ENCODE assay signal across 26 cellular contexts in the genomic region with DNA sequence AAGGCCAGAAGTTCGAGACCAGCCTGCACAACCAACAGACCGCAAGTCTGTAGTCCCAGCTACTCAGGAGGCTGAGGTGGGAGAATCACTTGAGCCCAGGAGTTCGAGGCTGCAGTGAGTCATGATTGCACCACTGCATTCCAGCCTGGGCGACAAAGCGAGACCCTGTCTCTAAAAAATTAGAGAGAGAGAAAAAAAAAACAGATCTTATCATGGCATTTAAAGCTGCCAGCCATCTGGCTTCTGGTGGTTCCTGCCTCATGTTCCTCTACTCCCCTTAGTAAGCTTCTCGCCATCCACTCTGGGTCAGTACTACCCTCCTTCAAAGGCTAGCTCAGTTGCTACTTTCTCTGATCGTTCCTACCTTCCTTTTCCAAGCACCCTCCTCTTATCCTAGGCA. TPM values are rescaled to one million over a fixed set of nuclear protein-coding genes. Genes with fewer than 3 reads are reported as not detected.
A peak's percentile ranks its signal among the peaks of the same experiment; 100 is the strongest.
DNase-seq lines count a peak whose midpoint lies in the region; ATAC-seq and TF ChIP-seq lines count a peak whose summit lies in the region.
"Had no signal": no experiment of that assay in that cellular context is flagged by ENCODE, and none has a peak within 500 bp of the region (broad histone marks: within the 10 kb centered on the region; RNA-seq: fewer than 3 reads in every experiment).

No MANE protein-coding gene starts in this region.

- H4K8ac ChIP-seq in IMR-90 (ENCODE audit: low read depth in 2 of 2, low read length in 2 of 2) = no peak overlapping the region

- dilution Hi-C loops in IMR-90 (cut with HindIII; ENCODE audit: low sequenced_read_pairs, unreplicated experiment) = no loop called here

- ATAC-seq in IMR-90 (ENCODE audit: low read depth) (no peak), GM21447 (IDR thresholded peaks at IDR 0.05; ENCODE audit: unreplicated experiment) (no peak), GM21737 (IDR thresholded peaks at IDR 0.05; ENCODE audit: unreplicated experiment) (no peak)
- ATAC-seq in stimulated activated effector memory CD8-positive, alpha-beta T cell treated with anti-CD3 and anti-CD28 coated beads, Interleukin-12 subunit alpha, Interleukin-12 subunit beta, amount 100 ng/mL, for 72 hours = no peak
- ATAC-seq: CD8-positive, alpha-beta T cell; T-cell had no signal

- no TSS peak for BruUV-seq in IMR-90 (replicated peaks; lab: Mats Ljungman, UMichigan)

- intact Hi-C loops in IMR-90 (cut with micrococcal nuclease) = no loop called here

- peak overlapping the region; percentile 27 for H3K27ac Mint-ChIP-seq in stimulated activated effector memory CD8-positive, alpha-beta T cell treated with anti-CD3 and anti-CD28 coated beads, Interleukin-12 subunit alpha, Interleukin-12 subunit beta, amount 100 ng/mL, for 72 hours
- H3K27ac Mint-ChIP-seq: CD8-positive, alpha-beta T cell; HFFc6; IgD-negative memory B cell; T-cell had no signal

- no peak overlapping the region for H3K4me3 ChIP-seq in IMR-90 (ENCODE audit: insufficient read depth, low read depth, low read length)
- H3K4me3 ChIP-seq: HAP-1, SJSA1 had no signal

- no peak overlapping the region for H3K14ac ChIP-seq in IMR-90 (replicated peaks; ENCODE audit: low read depth, low read length)

- no peak overlapping the region for H3K56ac ChIP-seq in IMR-90 (ENCODE audit: extremely low read depth, insufficient read depth, low read length)

- H3K36me3 ChIP-seq in IMR-90 (ENCODE audit: control insufficient read depth, insufficient read depth, low read length) = peaks cover 50% of the 10 kb centered on the region
- H3K36me3 ChIP-seq: SJSA1 had no signal

- H3K9ac ChIP-seq in IMR-90 (ENCODE audit: low read depth, low read length) = no peak overlapping the region
- H3K9ac ChIP-seq: KMS-11 had no signal

- 0 out of 2 replicates have a peak overlapping the region, but pooled peaks have one; percentile 7 for H3K23ac ChIP-seq in IMR-90 (ENCODE audit: low read depth, low read length)

- H3K27ac ChIP-seq in IMR-90 (ENCODE audit: insufficient read depth, low read length) = no peak overlapping the region
- H3K27ac ChIP-seq: KMS-11, SJSA1 had no signal

- no peak overlapping the region for H2BK5ac ChIP-seq in IMR-90 (ENCODE audit: low read depth, low read length, poor library complexity, severe bottlenecking)

- H3K36me3 Mint-ChIP-seq in stimulated activated effector memory CD8-positive, alpha-beta T cell treated with anti-CD3 and anti-CD28 coated beads, Interleukin-12 subunit alpha, Interleukin-12 subunit beta, amount 100 ng/mL, for 72 hours = peaks cover 97% of the 10 kb centered on the region

- TF ChIP-seq CTCF in IMR-90 (conservative IDR thresholded peaks at IDR 0.05; ENCODE audit: low read depth, low read length) = no peak

- H3K4me1 ChIP-seq in IMR-90 (ENCODE audit: control insufficient read depth, insufficient read depth, low read length) = peaks cover 2% of the 10 kb centered on the region; the same call in 1 of the 2 replicates
- H3K4me1 ChIP-seq: Caco-2, HAP-1, SJSA1 had no signal

- H2BK20ac ChIP-seq in IMR-90 (ENCODE audit: low read depth, low read length) = no peak overlapping the region

- H2AK9ac ChIP-seq in IMR-90 (replicated peaks; ENCODE audit: low read depth, low read length, poor library complexity) = no peak overlapping the region

- H3K9me3 Mint-ChIP-seq in stimulated activated effector memory CD8-positive, alpha-beta T cell treated with anti-CD3 and anti-CD28 coated beads, Interleukin-12 subunit alpha, Interleukin-12 subunit beta, amount 100 ng/mL, for 72 hours = no peaks in the 10 kb centered on the region
- H3K9me3 Mint-ChIP-seq: CD8-positive, alpha-beta T cell; HFFc6; IgD-negative memory B cell; T-cell had no signal

- H3K4me3 Mint-ChIP-seq in stimulated activated effector memory CD8-positive, alpha-beta T cell treated with anti-CD3 and anti-CD28 coated beads, Interleukin-12 subunit alpha, Interleukin-12 subunit beta, amount 100 ng/mL, for 72 hours = no peak overlapping the region
- H3K4me3 Mint-ChIP-seq: CD8-positive, alpha-beta T cell; HFFc6; IgD-negative memory B cell; T-cell had no signal

- no peaks in the 10 kb centered on the region for H3K9me3 ChIP-seq in IMR-90 (ENCODE audit: control insufficient read depth, insufficient read depth, low read length)
- H3K9me3 ChIP-seq: Caco-2, HAP-1, SJSA1 had no signal

- no peak for TF ChIP-seq POLR2A in IMR-90 (IDR thresholded peaks at IDR 0.05; ENCODE audit: low read depth, low read length)

- H4K20me1 ChIP-seq in IMR-90 (ENCODE audit: insufficient read depth, low read length) = 0 out of 2 replicates have a peak, but pooled peaks cover 3% of the 10 kb centered on the region

- H2AFZ ChIP-seq in IMR-90 (replicated peaks; ENCODE audit: low read length, poor library complexity) = no peak overlapping the region

- CTCF ChIA-PET in IMR-90 (lab: Yijun Ruan, JAX) = interaction anchor here (0.7 to 1.6 kb wide), 2 partner anchors 15 to 199 kb away, joined by 3 to 5 read pairs; no protein-coding TSS in a partner anchor

- no peak overlapping the region for H2BK15ac ChIP-seq in IMR-90 (ENCODE audit: low read depth, low read length)

- 94% methylated on average over 3 of the region's 7 CpGs; no CpG with 5 or more reads in 1 of the 2 experiments for WGBS in IMR-90 (ENCODE audit: extremely low coverage in 2 of 2, insufficient read length in 1 of 2), 2 experiments

- no peak overlapping the region for H2BK120ac ChIP-seq in IMR-90 (ENCODE audit: low read depth, low read length)

- in situ Hi-C loops in IMR-90 (cut with MboI; ENCODE audit: low sequenced_read_pairs) = no loop called here

- H4K91ac ChIP-seq in IMR-90 (ENCODE audit: insufficient read depth, low read depth, low read length) = no peak overlapping the region

- H3K18ac ChIP-seq in IMR-90 (ENCODE audit: low read depth, low read length) = no peak overlapping the region

- no peak overlapping the region for H4K5ac ChIP-seq in IMR-90 (ENCODE audit: low read depth, low read length)

- H3K79me1 ChIP-seq in IMR-90 (ENCODE audit: low read depth in 1 of 2, low read length in 2 of 2) = no peaks in the 10 kb centered on the region

- peak; percentile 31 for DNase-seq in EL
- no peak for DNase-seq in IMR-90
- DNase-seq in islet precursor cell = peak; percentile 53
- no peak for DNase-seq in stimulated activated effector memory CD8-positive, alpha-beta T cell treated with anti-CD3 and anti-CD28 coated beads, Interleukin-12 subunit alpha, Interleukin-12 subunit beta, amount 100 ng/mL, for 72 hours (ENCODE audit: low spot score in 2 of 2)
- no peak for DNase-seq in NCI-H526 treated with DMSO at 0.1 percent for 48 hours (lab: John Stamatoyannopoulos, UW)
- DNase-seq: C1 segment of cervical spinal cord; Caco-2; CD8-positive, alpha-beta T cell; GOT3; HFFc6; NCI-H1048; NCI-H1417; NCI-H187; NCI-H2081 treated with DMSO at 0.1 percent for 48 hours; NCI-H446; NCI-H524 treated with DMSO at 0.1 percent for 48 hours; Right ventricle myocardium superior; RPMI8226; T-cell had no signal

- H3K4me1 Mint-ChIP-seq in stimulated activated effector memory CD8-positive, alpha-beta T cell treated with anti-CD3 and anti-CD28 coated beads, Interleukin-12 subunit alpha, Interleukin-12 subunit beta, amount 100 ng/mL, for 72 hours = peaks cover 28% of the 10 kb centered on the region
- H3K4me1 Mint-ChIP-seq: IgD-negative memory B cell had no signal

- no peaks in the 10 kb centered on the region for H3K9me1 ChIP-seq in IMR-90 (ENCODE audit: insufficient read depth, low read length)

- H3K4ac ChIP-seq in IMR-90 (ENCODE audit: low read depth, low read length) = no peak overlapping the region

- no peak overlapping the region for H2AK5ac ChIP-seq in IMR-90 (ENCODE audit: low read depth, low read length)

- H3K27me3 ChIP-seq in IMR-90 (ENCODE audit: control insufficient read depth, insufficient read depth, low read length) = no peaks in the 10 kb centered on the region
- H3K27me3 ChIP-seq: SJSA1 had no signal

- POLR2A ChIA-PET in IMR-90 (lab: Charles Lee; ENCODE audit: unreplicated experiment) = interaction anchor here (0.6 kb wide), 1 partner anchor 20 kb away, joined by 6 read pairs; no protein-coding TSS in a partner anchor

- no peak overlapping the region for H3K4me2 ChIP-seq in IMR-90 (ENCODE audit: low read depth, low read length)
- H3K4me2 ChIP-seq: KMS-11 had no signal

- TF ChIP-seq RAD21 in IMR-90 (IDR thresholded peaks at IDR 0.05; ENCODE audit: low read length) = no peak

TF ChIP-seq in IMR-90, 13 proteins besides CTCF, POLR2A, EP300 and RAD21 (continues in another document):
- TF ChIP-seq CHD1 (IDR thresholded peaks at IDR 0.05; ENCODE audit: low read depth, low read length) (no peak), BHLHE40 (IDR thresholded peaks at IDR 0.05; ENCODE audit: low read depth, low read length) (no peak), USF2 (IDR thresholded peaks at IDR 0.05; ENCODE audit: low read depth, low read length) (no peak)

RNA-seq across cellular contexts. Expression of gene CLSTN3, which starts 16.1 kb away (rescaled TPM):
- 4.1 and 5.3 TPM in 2 replicates for total RNA-seq in IMR-90 (2012; rRNA removed)
- polyA plus RNA-seq in IMR-90 (2012; rRNA removed) = 14.5 and 16.4 TPM in 2 replicates
- polyA plus RNA-seq in IMR-90 (2012; cell fraction: cytosol; rRNA removed) = 18.2 and 22.0 TPM in 2 replicates
- polyA plus RNA-seq in IMR-90 (2012; cell fraction: nucleus; rRNA removed; ENCODE audit: low replicate concordance) = 118 and 208 TPM in 2 replicates

RNA-seq across cellular contexts. Expression of gene RBP5, which starts 17.5 kb away (rescaled TPM):
- not detected in 2 replicates for total RNA-seq in IMR-90 (2012; rRNA removed)
- 0.15 TPM in 1 of 2 replicates, not detected in the other for polyA plus RNA-seq in IMR-90 (2012; rRNA removed)
- polyA plus RNA-seq in IMR-90 (2012; cell fraction: cytosol; rRNA removed) = not detected in 2 replicates
- 0.38 and 1.1 TPM in 2 replicates for polyA plus RNA-seq in IMR-90 (2012; cell fraction: nucleus; rRNA removed; ENCODE audit: low replicate concordance)
- total RNA-seq: A673; CD8-positive, alpha-beta T cell; HFFc6; SJSA1 had no signal
- polyA plus RNA-seq: IgD-negative memory B cell had no signal

RNA-seq across cellular contexts. Expression of gene C1RL, which starts 37.2 kb away (rescaled TPM):
- total RNA-seq in IMR-90 (2012; rRNA removed) = 7.5 and 9.1 TPM in 2 replicates
- 12.0 and 12.3 TPM in 2 replicates for polyA plus RNA-seq in IMR-90 (2012; rRNA removed)
- 4.2 and 12.6 TPM in 2 replicates for polyA plus RNA-seq in IMR-90 (2012; cell fraction: cytosol; rRNA removed)
- 18.0 and 18.4 TPM in 2 replicates for polyA plus RNA-seq in IMR-90 (2012; cell fraction: nucleus; rRNA removed; ENCODE audit: low replicate concordance)

RNA-seq across cellular contexts. Expression of gene PEX5, which starts 43.3 kb away (rescaled TPM):
- total RNA-seq in IMR-90 (2012; rRNA removed) = 18.3 and 18.6 TPM in 2 replicates
- 13.6 and 14.4 TPM in 2 replicates for polyA plus RNA-seq in IMR-90 (2012; rRNA removed)
- 11.5 and 15.3 TPM in 2 replicates for polyA plus RNA-seq in IMR-90 (2012; cell fraction: cytosol; rRNA removed)
- 15.5 and 16.8 TPM in 2 replicates for polyA plus RNA-seq in IMR-90 (2012; cell fraction: nucleus; rRNA removed; ENCODE audit: low replicate concordance)

RNA-seq across cellular contexts. Expression of gene C1R, which starts 54.0 kb away (rescaled TPM):
- total RNA-seq in IMR-90 (2012; rRNA removed) = 19.4 and 38.4 TPM in 2 replicates
- polyA plus RNA-seq in IMR-90 (2012; rRNA removed) = 153 and 165 TPM in 2 replicates
- 93.2 and 225 TPM in 2 replicates for polyA plus RNA-seq in IMR-90 (2012; cell fraction: cytosol; rRNA removed)
- polyA plus RNA-seq in IMR-90 (2012; cell fraction: nucleus; rRNA removed; ENCODE audit: low replicate concordance) = 86.8 and 97.2 TPM in 2 replicates
- polyA plus RNA-seq: IgD-negative memory B cell had no signal

Comparison
In these comparisons a context has a peak if more than half of its experiments do, and no peak if none do; other contexts are left out.
1. DNase-seq: peak in EL (single experiment) and islet precursor cell (single experiment); none in IMR-90 (single experiment), stimulated activated effector memory CD8-positive, alpha-beta T cell treated with anti-CD3 and anti-CD28 coated beads, Interleukin-12 subunit alpha, Interleukin-12 subunit beta, amount 100 ng/mL, for 72 hours (0 of 2) and NCI-H526 treated with DMSO at 0.1 percent for 48 hours (single experiment).